9 cellular contexts compared by ENCODE assay signal in genomic region chr12:123532021-123532420, GRCh38. TPM values are rescaled to one million over a fixed set of nuclear protein-coding genes. Genes with fewer than 3 reads are reported as not detected.
DNase-seq lines count a peak whose midpoint lies in the region; ATAC-seq and TF ChIP-seq lines count a peak whose summit lies in the region.
"Had no signal": no experiment of that assay in that cellular context is flagged by ENCODE, and none has a peak within 500 bp of the region (broad histone marks: within the 10 kb centered on the region; RNA-seq: fewer than 3 reads in every experiment).

No MANE protein-coding gene starts in this region.

- DNase-seq in activated naive CD4-positive, alpha-beta T cell treated with anti-CD3 and anti-CD28 coated beads, Interleukin-2, amount 10 ng/mL, durations not matched to agents 7 days and 5 days, result peak; percentile 33
- no peak for DNase-seq in activated naive CD4-positive, alpha-beta T cell treated with Interleukin-2 at 50 U/mL for 16 hours
- DNase-seq in SIG-M5 (lab: John Stamatoyannopoulos, UW), result peak; percentile 52
- DNase-seq in foreskin keratinocyte, result peak in 1 of 2 donors; percentile 33
- DNase-seq in skeletal muscle cell (ENCODE audit: low read depth), result no peak
- DNase-seq in lower leg skin (ENCODE audit: low spot score in 2 of 2), result no peak
- no peak for DNase-seq in T-helper 9 cell

- H3K4me3 ChIP-seq in skeletal muscle cell (ENCODE audit: low read depth, low read length) (peak overlapping the region; percentile 60), lower leg skin (ENCODE audit: low read depth, poor library complexity, severe bottlenecking) (no peak overlapping the region)

- peak; percentile 4 for ATAC-seq in foreskin keratinocyte
- ATAC-seq in GM18861 (IDR thresholded peaks at IDR 0.05; ENCODE audit: unreplicated experiment), result no peak

- TF ChIP-seq CTCF in foreskin keratinocyte (conservative IDR thresholded peaks at IDR 0.05) (no peak), lower leg skin (IDR thresholded peaks at IDR 0.05) (no peak)

- no peak overlapping the region for H3K27ac Mint-ChIP-seq in activated naive CD4-positive, alpha-beta T cell treated with anti-CD3 and anti-CD28 coated beads, Interleukin-2, amount 10 ng/mL, durations not matched to agents 7 days and 5 days

- peak overlapping the region; percentile 78 for H3K4me3 Mint-ChIP-seq in activated naive CD4-positive, alpha-beta T cell treated with anti-CD3 and anti-CD28 coated beads, Interleukin-2, amount 10 ng/mL, durations not matched to agents 7 days and 5 days

- no peak overlapping the region for H3K27ac ChIP-seq in foreskin keratinocyte

- H3K27me3 ChIP-seq in foreskin keratinocyte, result no peaks in the 10 kb centered on the region

- peaks cover 22% of the 10 kb centered on the region for H3K4me1 Mint-ChIP-seq in activated naive CD4-positive, alpha-beta T cell treated with anti-CD3 and anti-CD28 coated beads, Interleukin-2, amount 10 ng/mL, durations not matched to agents 7 days and 5 days

- 12 to 27% methylated on average over 1 of the region's 1 CpG for WGBS in lower leg skin, 2 donors

- H3K4me1 ChIP-seq in foreskin keratinocyte, result peaks cover 11% of the 10 kb centered on the region

- H3K36me3 Mint-ChIP-seq in activated naive CD4-positive, alpha-beta T cell treated with anti-CD3 and anti-CD28 coated beads, Interleukin-2, amount 10 ng/mL, durations not matched to agents 7 days and 5 days, result no peaks in the 10 kb centered on the region
- H3K36me3 Mint-ChIP-seq: activated naive CD4-positive, alpha-beta T cell treated with anti-CD3 and anti-CD28 coated beads, Interleukin-2, amount 50 U/mL, for 72 hours had no signal

- peaks cover 57% of the 10 kb centered on the region for H3K27me3 Mint-ChIP-seq in activated naive CD4-positive, alpha-beta T cell treated with anti-CD3 and anti-CD28 coated beads, Interleukin-2, amount 10 ng/mL, durations not matched to agents 7 days and 5 days

- CTCF ChIA-PET in activated naive CD4-positive, alpha-beta T cell treated with anti-CD3 and anti-CD28 coated beads, Interleukin-2, amount 10 ng/mL, durations not matched to agents 7 days and 5 days (lab: Charles Lee), result no interaction called here

- no peaks in the 10 kb centered on the region for H3K9me3 Mint-ChIP-seq in activated naive CD4-positive, alpha-beta T cell treated with anti-CD3 and anti-CD28 coated beads, Interleukin-2, amount 10 ng/mL, durations not matched to agents 7 days and 5 days
- H3K9me3 Mint-ChIP-seq: activated naive CD4-positive, alpha-beta T cell treated with anti-CD3 and anti-CD28 coated beads, Interleukin-2, amount 50 U/mL, for 72 hours had no signal

- TF ChIP-seq POLR2A in lower leg skin (IDR thresholded peaks at IDR 0.05), result no peak

- intact Hi-C loops in lower leg skin (cut with DNase I; ENCODE audit: low total_unique reads), result no loop called here

RNA-seq across cellular contexts. Expression of gene RILPL1, which starts 1.5 kb away (rescaled TPM):
- total RNA-seq in foreskin keratinocyte, result 20.5 and 21.3 TPM in 2 replicates
- 21.6 and 23.4 TPM in 2 replicates for polyA plus RNA-seq in foreskin keratinocyte
- total RNA-seq in lower leg skin, result 10 to 100 TPM; 12.0 to 27.9 (median 15.4) TPM

RNA-seq across cellular contexts. Expression of gene TMED2, which starts 52.3 kb away (rescaled TPM):
- 220 and 242 TPM in 2 replicates for total RNA-seq in foreskin keratinocyte
- polyA plus RNA-seq in foreskin keratinocyte, result 119 and 122 TPM in 2 replicates
- 100 to 1,000 TPM in 2 of 4 donors, 10 to 100 TPM in 2; 64.9 to 114 (median 96.5) TPM for total RNA-seq in lower leg skin

Comparison
In these comparisons a context has a peak if more than half of its experiments do, and no peak if none do; other contexts are left out.
1. DNase-seq: peak in activated naive CD4-positive, alpha-beta T cell treated with anti-CD3 and anti-CD28 coated beads, Interleukin-2, amount 10 ng/mL, durations not matched to agents 7 days and 5 days (single experiment) and SIG-M5 (single experiment); none in activated naive CD4-positive, alpha-beta T cell treated with Interleukin-2 at 50 U/mL for 16 hours (single experiment), skeletal muscle cell (single experiment), lower leg skin (0 of 2) and T-helper 9 cell (single experiment).